In genomic region chr19:45821103-45821521, GRCh38 we compare ENCODE assay signal across 1 cellular context.
TF ChIP-seq lines count a peak whose summit lies in the region.

No MANE protein-coding gene starts in this region.

TF ChIP-seq in HepG2, 621 proteins besides CTCF, POLR2A, EP300 and RAD21:
- TF ChIP-seq SAP130 (CRISPR knock-in tag; IDR thresholded peaks at IDR 0.05; ENCODE audit: low read depth) (no peak), NFKBIZ (CRISPR knock-in tag; IDR thresholded peaks at IDR 0.05) (no peak), NFE2L2 (IDR thresholded peaks at IDR 0.05; ENCODE audit: low read length) (no peak), AKAP8 (CRISPR knock-in tag; IDR thresholded peaks at IDR 0.05) (0 out of 2 replicates have a peak, but pooled peaks have one; percentile 24)
